8 cellular contexts compared by ENCODE assay signal in genomic region chr6:118893882-118894424, GRCh38. TPM values are rescaled to one million over a fixed set of nuclear protein-coding genes. Genes with fewer than 3 reads are reported as not detected.
DNase-seq lines count a peak whose midpoint lies in the region; ATAC-seq and TF ChIP-seq lines count a peak whose summit lies in the region.

TSS of gene ASF1A (plus strand) at chr6:118894152. CDS start at chr6:118894414, 262 bp downstream.

- no peaks in the 10 kb centered on the region for H3K9me3 Mint-ChIP-seq in activated naive CD4-positive, alpha-beta T cell treated with anti-CD3 and anti-CD28 coated beads, Interleukin-2, amount 50 U/mL, for 72 hours

- DNase-seq in GM12864 (ENCODE audit: low read depth) (peak; percentile 94), NCI-H1092 treated with DMSO at 0.1 percent for 48 hours (lab: John Stamatoyannopoulos, UW) (peak; percentile 95), SKM-1 (lab: John Stamatoyannopoulos, UW; ENCODE audit: unreplicated experiment) (peak; percentile 96), glomerular endothelial cell (ENCODE audit: extremely low read depth, low read depth, low spot score) (peak; percentile 92), omental fat pad (ENCODE audit: low spot score) (peak; percentile 76)
- DNase-seq in activated naive CD4-positive, alpha-beta T cell treated with anti-CD3 and anti-CD28 coated beads, Interleukin-2, amount 50 U/mL, for 72 hours (ENCODE audit: low spot score in 2 of 2): peak; percentile 94 to 95

- H3K4me1 ChIP-seq in thymus (ENCODE audit: control insufficient read depth, insufficient read depth, low read length): peaks cover 15% of the 10 kb centered on the region

- no peaks in the 10 kb centered on the region for H3K9me3 ChIP-seq in thymus (ENCODE audit: control insufficient read depth)

- under 1% methylated on average over 48 of the region's 48 CpGs for WGBS in thymus

- no peaks in the 10 kb centered on the region for H3K27me3 ChIP-seq in thymus (ENCODE audit: control insufficient read depth, insufficient read depth)

- H3K27ac Mint-ChIP-seq in activated naive CD4-positive, alpha-beta T cell treated with anti-CD3 and anti-CD28 coated beads, Interleukin-2, amount 50 U/mL, for 72 hours: peak within 1 kb of the TSS; percentile 97 to 100

- peak within 1 kb of the TSS; percentile 67 for H3K4me3 ChIP-seq in GM12864 (ENCODE audit: low read depth, low read length)
- peak within 1 kb of the TSS; percentile 93 for H3K4me3 ChIP-seq in thymus (ENCODE audit: low read length)

- peaks cover 17 to 23% of the 10 kb centered on the region in 2 donors for H3K36me3 Mint-ChIP-seq in activated naive CD4-positive, alpha-beta T cell treated with anti-CD3 and anti-CD28 coated beads, Interleukin-2, amount 50 U/mL, for 72 hours

- peak within 1 kb of the TSS; percentile 100 for H3K27ac ChIP-seq in thymus (ENCODE audit: low read depth)

- ATAC-seq in HG02623 (IDR thresholded peaks at IDR 0.05; ENCODE audit: unreplicated experiment): peak; percentile 60
- peak; percentile 83 for ATAC-seq in activated naive CD4-positive, alpha-beta T cell treated with anti-CD3 and anti-CD28 coated beads, Interleukin-2, amount 50 U/mL, for 72 hours
- ATAC-seq in omental fat pad (ENCODE audit: low FRiP score): peak; percentile 94

- peak; percentile 53 for TF ChIP-seq CTCF in GM12864 (IDR thresholded peaks at IDR 0.05; ENCODE audit: low read depth, low read length, missing control alignments)
- peak in 1 of 3 donors; percentile 39 for TF ChIP-seq CTCF in omental fat pad (IDR thresholded peaks at IDR 0.05)

- no peaks in the 10 kb centered on the region for H3K36me3 ChIP-seq in thymus (ENCODE audit: control insufficient read depth, insufficient read depth)

RNA-seq across cellular contexts. Expression of gene ASF1A, which starts in this region (rescaled TPM):
- total RNA-seq in activated naive CD4-positive, alpha-beta T cell treated with anti-CD3 and anti-CD28 coated beads, Interleukin-2, amount 50 U/mL, for 72 hours: 10 to 100 TPM; 14.2 to 24.8 TPM
- total RNA-seq in glomerular endothelial cell (11.6 and 14.1 TPM in 2 replicates), omental fat pad (1 to 10 TPM; 4.3 to 9.3 (median 5.7) TPM)
- polyA plus RNA-seq in thymus: 39.8 TPM

Comparison
In these comparisons a context has a peak if more than half of its experiments do, and no peak if none do; other contexts are left out.
1. Peak in every context shown above with its lines: DNase-seq, ATAC-seq, H3K4me3 ChIP-seq and H3K27ac ChIP-seq.